In the genomic region with DNA sequence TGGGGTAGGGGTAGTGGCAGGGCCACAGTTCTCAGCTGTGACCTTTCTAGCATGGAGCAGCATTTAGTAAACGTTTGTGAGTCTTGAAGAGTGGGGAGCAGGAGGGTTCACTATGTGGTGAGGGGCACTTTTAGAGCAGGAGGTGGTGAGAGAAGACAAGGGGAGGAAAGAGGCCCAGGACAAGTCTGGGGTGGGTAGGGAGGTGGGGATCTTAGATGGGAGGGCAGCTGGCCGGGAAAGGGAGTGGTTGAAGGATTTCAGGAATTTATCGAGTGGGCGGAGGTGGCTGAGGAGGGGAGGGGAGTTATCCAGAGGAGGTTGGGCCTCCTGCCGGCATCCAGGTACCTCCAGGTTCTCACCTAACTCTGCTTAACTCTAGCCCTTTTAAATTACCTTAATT, we compare ENCODE assay signal across 11 cellular contexts. TPM values are rescaled to one million over a fixed set of nuclear protein-coding genes. Genes with fewer than 3 reads are reported as not detected.
DNase-seq lines count a peak whose midpoint lies in the region; ATAC-seq lines count a peak whose summit lies in the region.
"Had no signal": no experiment of that assay in that cellular context is flagged by ENCODE, and none has a peak within 500 bp of the region (broad histone marks: within the 10 kb centered on the region; RNA-seq: fewer than 3 reads in every experiment).

No MANE protein-coding gene starts in this region.

- H3K9ac ChIP-seq in iPS-20b (ENCODE audit: low read depth, low read length), result no peak overlapping the region
- H3K9ac ChIP-seq in skeletal muscle satellite cell (ENCODE audit: low read depth, low read length), result peak overlapping the region; percentile 48

- H3K4me1 Mint-ChIP-seq in activated CD4-positive, alpha-beta T cell treated with anti-CD3 and anti-CD28 coated beads for 36 hours, result peaks cover 66% of the 10 kb centered on the region
- H3K4me1 Mint-ChIP-seq in T-cell, result peaks cover 63 to 72% (median 70%) of the 10 kb centered on the region in 3 donors

- DNase-seq in activated CD4-positive, alpha-beta T cell treated with anti-CD3 and anti-CD28 coated beads for 36 hours, result no peak
- DNase-seq in activated CD4-positive, alpha-beta T cell treated with anti-CD3 and anti-CD28 coated beads for 4 hours, result no peak
- DNase-seq in T-cell (no peak), inferior parietal cortex (ENCODE audit: extremely low spot score) (no peak)
- DNase-seq in activated CD8-positive, alpha-beta memory T cell treated with anti-CD3 and anti-CD28 coated beads, Interleukin-2, amount 50 U/mL, for 4 hours, result no peak
- DNase-seq: activated CD4-positive, alpha-beta T cell treated with anti-CD3 and anti-CD28 coated beads, Interleukin-2, amount 50 U/mL, for 1 hour; effector CD8-positive, alpha-beta T cell; NK-92 treated with Interleukin-12 subunit alpha and Interleukin-12 subunit beta, amount 100 ng/mL, for 24 hours had no signal

- peak overlapping the region; percentile 89 for H3K4me3 Mint-ChIP-seq in activated CD4-positive, alpha-beta T cell treated with anti-CD3 and anti-CD28 coated beads for 36 hours
- peak overlapping the region; percentile 86 to 91 (median 87) for H3K4me3 Mint-ChIP-seq in T-cell

- H3K27me3 ChIP-seq in iPS-20b (ENCODE audit: insufficient read depth, low read length) (peaks cover 12% of the 10 kb centered on the region), skeletal muscle satellite cell (ENCODE audit: control insufficient read depth, insufficient read depth, low read length) (no peaks in the 10 kb centered on the region)

- peaks cover 4% of the 10 kb centered on the region for H3K36me3 Mint-ChIP-seq in activated CD4-positive, alpha-beta T cell treated with anti-CD3 and anti-CD28 coated beads for 36 hours (ENCODE audit: low read depth)
- no peaks in the 10 kb centered on the region for H3K36me3 Mint-ChIP-seq in T-cell

- H3K27ac ChIP-seq in iPS-20b (ENCODE audit: low read length), result no peak overlapping the region

- H3K4me3 ChIP-seq in iPS-20b (ENCODE audit: low read length) (0 out of 2 replicates have a peak overlapping the region, but pooled peaks have one; percentile 41), skeletal muscle satellite cell (ENCODE audit: low read length) (peak overlapping the region; percentile 93)

- no peaks in the 10 kb centered on the region for H3K9me3 Mint-ChIP-seq in activated CD4-positive, alpha-beta T cell treated with anti-CD3 and anti-CD28 coated beads for 36 hours (ENCODE audit: low read depth)
- no peaks in the 10 kb centered on the region for H3K9me3 Mint-ChIP-seq in T-cell

- ATAC-seq in activated CD4-positive, alpha-beta T cell treated with anti-CD3 and anti-CD28 coated beads for 36 hours, result no peak
- ATAC-seq in T-cell (replicated peaks in 1 of 4) (no peak), HG02973 (IDR thresholded peaks at IDR 0.05; ENCODE audit: unreplicated experiment) (no peak)

- H3K36me3 ChIP-seq in iPS-20b (ENCODE audit: insufficient read depth, low read depth, low read length), result no peaks in the 10 kb centered on the region
- H3K36me3 ChIP-seq in skeletal muscle satellite cell (ENCODE audit: insufficient read depth, low read length), result no peaks in the 10 kb centered on the region

- no peaks in the 10 kb centered on the region for H3K27me3 Mint-ChIP-seq in activated CD4-positive, alpha-beta T cell treated with anti-CD3 and anti-CD28 coated beads for 36 hours
- no peaks in the 10 kb centered on the region for H3K27me3 Mint-ChIP-seq in T-cell

- CTCF ChIA-PET in activated CD4-positive, alpha-beta T cell treated with anti-CD3 and anti-CD28 coated beads for 36 hours (lab: Charles Lee), result interaction anchor here (1.1 to 1.5 kb wide), 2 partner anchors 8 to 11 kb away, joined by 3 to 13 read pairs; no protein-coding TSS in a partner anchor
- CTCF ChIA-PET in T-cell (lab: Charles Lee), result no interaction called here

- no peaks in the 10 kb centered on the region for H3K9me3 ChIP-seq in iPS-20b (ENCODE audit: insufficient read depth, low read depth, low read length)
- H3K9me3 ChIP-seq in skeletal muscle satellite cell (replicated peaks; ENCODE audit: low read length), result no peaks in the 10 kb centered on the region

- H3K4me1 ChIP-seq in iPS-20b (ENCODE audit: insufficient read depth, low read length), result peaks cover 44% of the 10 kb centered on the region
- H3K4me1 ChIP-seq in skeletal muscle satellite cell (ENCODE audit: control insufficient read depth, insufficient read depth, low read length), result peaks cover 55% of the 10 kb centered on the region

- intact Hi-C loops in activated CD4-positive, alpha-beta T cell treated with anti-CD3 and anti-CD28 coated beads for 36 hours (cut with DNase I, micrococcal nuclease), result loop anchor here in 1 of 2 experiments (10.0 kb wide), 1 partner anchor 1982 kb away; a partner anchor contains a TSS

- no peak overlapping the region for H3K27ac Mint-ChIP-seq in activated CD4-positive, alpha-beta T cell treated with anti-CD3 and anti-CD28 coated beads for 36 hours
- no peak overlapping the region for H3K27ac Mint-ChIP-seq in T-cell

- POLR2A ChIA-PET in activated CD4-positive, alpha-beta T cell treated with anti-CD3 and anti-CD28 coated beads for 36 hours (lab: Charles Lee), result no interaction called here
- POLR2A ChIA-PET in T-cell (lab: Charles Lee), result interaction anchor here in 1 of 2 donors (0.6 kb wide), 1 partner anchor 461 kb away, joined by 3 read pairs; no protein-coding TSS in a partner anchor

- peak overlapping the region; percentile 97 for H3K4me2 ChIP-seq in skeletal muscle satellite cell (ENCODE audit: low read length)

RNA-seq across cellular contexts. Expression of a gene that starts 1.9 kb away (rescaled TPM):
- 10 to 100 TPM; 23.5 to 25.4 TPM for total RNA-seq in activated CD4-positive, alpha-beta T cell treated with anti-CD3 and anti-CD28 coated beads for 36 hours
- 10 to 100 TPM; 27.4 to 34.6 (median 28.7) TPM for total RNA-seq in T-cell
- total RNA-seq in skeletal muscle satellite cell (2012; rRNA removed), result 12.7 TPM in 2 replicates

RNA-seq across cellular contexts. Expression of a gene that starts 4.0 kb away (rescaled TPM):
- total RNA-seq in activated CD4-positive, alpha-beta T cell treated with anti-CD3 and anti-CD28 coated beads for 36 hours, result 10 to 100 TPM; 33.8 to 34.9 TPM
- 10 to 100 TPM; 12.2 to 39.8 (median 34.1) TPM for total RNA-seq in T-cell
- total RNA-seq in skeletal muscle satellite cell (2012; rRNA removed), result 41.6 and 43.5 TPM in 2 replicates
